11 cellular contexts compared by ENCODE assay signal in the genomic region with DNA sequence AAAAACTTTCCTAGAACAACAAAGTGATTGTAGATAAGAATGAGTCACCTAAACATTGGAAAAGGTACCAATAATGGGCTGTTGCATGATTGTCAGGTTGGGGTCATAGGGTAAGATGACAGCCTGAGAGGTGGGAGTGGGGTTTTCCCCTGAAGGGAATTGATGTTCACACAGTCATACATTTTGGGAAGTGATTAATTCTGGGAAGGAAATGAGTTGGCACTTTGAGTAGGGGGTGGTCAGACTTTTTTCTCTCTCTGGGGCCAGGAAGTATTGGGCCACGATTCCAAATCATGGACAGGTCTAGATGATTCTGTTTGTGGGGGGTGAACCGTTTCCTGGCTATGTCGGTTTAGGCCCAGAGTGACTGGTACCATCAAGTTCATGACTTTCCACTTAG. TPM values are rescaled to one million over a fixed set of nuclear protein-coding genes. Genes with fewer than 3 reads are reported as not detected.
DNase-seq lines count a peak whose midpoint lies in the region; ATAC-seq and TF ChIP-seq lines count a peak whose summit lies in the region.
"Had no signal": no experiment of that assay in that cellular context is flagged by ENCODE, and none has a peak within 500 bp of the region (broad histone marks: within the 10 kb centered on the region; RNA-seq: fewer than 3 reads in every experiment).

No MANE protein-coding gene starts in this region.

- H3K36me3 Mint-ChIP-seq in activated CD4-positive, alpha-beta memory T cell treated with anti-CD3 and anti-CD28 coated beads for 36 hours, result peaks cover 5% of the 10 kb centered on the region

- no peak for TF ChIP-seq CTCF in foreskin keratinocyte (conservative IDR thresholded peaks at IDR 0.05)

- intact Hi-C loops in activated CD4-positive, alpha-beta memory T cell treated with anti-CD3 and anti-CD28 coated beads for 36 hours (cut with micrococcal nuclease), result loop anchor here (1.0 to 10.0 kb wide), 11 partner anchors 9 to 409 kb away; a partner anchor contains a TSS

- peak; percentile 39 for DNase-seq in HCEC 1CT
- peak; percentile 62 for DNase-seq in activated CD4-positive, alpha-beta memory T cell treated with anti-CD3 and anti-CD28 coated beads for 36 hours
- peak in 1 of 2 donors; percentile 79 for DNase-seq in foreskin keratinocyte
- no peak for DNase-seq in SKM-1 (lab: John Stamatoyannopoulos, UW; ENCODE audit: unreplicated experiment)
- DNase-seq in DMS 273 treated with DMSO at 0.1 percent for 48 hours (lab: John Stamatoyannopoulos, UW), result no peak
- DNase-seq in NCI-H1105 (lab: John Stamatoyannopoulos, UW), result no peak
- DNase-seq: DMS79, NCI-H524 treated with DMSO at 0.1 percent for 48 hours had no signal

- peaks cover 5% of the 10 kb centered on the region for H3K9me3 Mint-ChIP-seq in activated CD4-positive, alpha-beta memory T cell treated with anti-CD3 and anti-CD28 coated beads for 36 hours

- H3K27ac Mint-ChIP-seq in activated CD4-positive, alpha-beta memory T cell treated with anti-CD3 and anti-CD28 coated beads for 36 hours, result peak overlapping the region; percentile 77

- no peaks in the 10 kb centered on the region for H3K27me3 ChIP-seq in BLaER1 treated with 17β-estradiol and CSF1 and Interleukin-3, amounts not matched to agents 10 nM and 100 nM
- no peaks in the 10 kb centered on the region for H3K27me3 ChIP-seq in foreskin keratinocyte
- H3K27me3 ChIP-seq: breast epithelium had no signal

- no peaks in the 10 kb centered on the region for H4K20me1 ChIP-seq in BLaER1 treated with 17β-estradiol and CSF1 and Interleukin-3, amounts not matched to agents 10 nM and 100 nM

- no peak overlapping the region for H3K4me3 ChIP-seq in BLaER1 treated with 17β-estradiol and CSF1 and Interleukin-3, amounts not matched to agents 10 nM and 100 nM
- H3K4me3 ChIP-seq: breast epithelium had no signal

- no peak overlapping the region for H3K4me3 Mint-ChIP-seq in activated CD4-positive, alpha-beta memory T cell treated with anti-CD3 and anti-CD28 coated beads for 36 hours

- no peaks in the 10 kb centered on the region for H3K27me3 Mint-ChIP-seq in activated CD4-positive, alpha-beta memory T cell treated with anti-CD3 and anti-CD28 coated beads for 36 hours

- peaks cover 65% of the 10 kb centered on the region for H3K4me1 Mint-ChIP-seq in activated CD4-positive, alpha-beta memory T cell treated with anti-CD3 and anti-CD28 coated beads for 36 hours (ENCODE audit: low read depth)

- peaks cover 0 to 11% (median 0%) of the 10 kb centered on the region in 11 experiments; a peak in 2 of 22 replicates for H3K9me3 ChIP-seq in BLaER1 treated with 17β-estradiol and CSF1 and Interleukin-3, amounts not matched to agents 10 nM and 100 nM (replicated peaks in 1 of 11)
- H3K9me3 ChIP-seq: breast epithelium had no signal

- ATAC-seq in foreskin keratinocyte (peak; percentile 40), GM18858 (IDR thresholded peaks at IDR 0.05; ENCODE audit: unreplicated experiment) (no peak)

- H3K27ac ChIP-seq in BLaER1 treated with 17β-estradiol and CSF1 and Interleukin-3, amounts not matched to agents 10 nM and 100 nM, result peak overlapping the region in 10 of 11 experiments; percentile 34 to 83 (median 66); a peak in 21 of 22 replicates
- no peak overlapping the region for H3K27ac ChIP-seq in foreskin keratinocyte
- H3K27ac ChIP-seq: breast epithelium had no signal

- peak overlapping the region in 10 of 11 experiments; percentile 8 to 83 (median 72); a peak in 18 of 22 replicates for H3K4me2 ChIP-seq in BLaER1 treated with 17β-estradiol and CSF1 and Interleukin-3, amounts not matched to agents 10 nM and 100 nM

- peak overlapping the region in 4 of 11 experiments; percentile 8 to 46 (median 27); a peak in 3 of 22 replicates for H3K9ac ChIP-seq in BLaER1 treated with 17β-estradiol and CSF1 and Interleukin-3, amounts not matched to agents 10 nM and 100 nM

- H3K4me1 ChIP-seq in BLaER1 treated with 17β-estradiol and CSF1 and Interleukin-3, amounts not matched to agents 10 nM and 100 nM, result peaks cover 45 to 99% (median 75%) of the 10 kb centered on the region in 10 experiments
- H3K4me1 ChIP-seq in foreskin keratinocyte, result peaks cover 22% of the 10 kb centered on the region
- H3K4me1 ChIP-seq: breast epithelium had no signal

- no peaks in the 10 kb centered on the region for H3K36me3 ChIP-seq in BLaER1 treated with 17β-estradiol and CSF1 and Interleukin-3, amounts not matched to agents 10 nM and 100 nM
- H3K36me3 ChIP-seq: breast epithelium had no signal

- POLR2A ChIA-PET in activated CD4-positive, alpha-beta memory T cell treated with anti-CD3 and anti-CD28 coated beads for 36 hours (lab: Charles Lee), result interaction anchor here (1.5 kb wide), 1 partner anchor 88 kb away, joined by 4 read pairs; a partner anchor contains a TSS

- CTCF ChIA-PET in activated CD4-positive, alpha-beta memory T cell treated with anti-CD3 and anti-CD28 coated beads for 36 hours (lab: Charles Lee), result interaction anchor here (0.6 to 1.4 kb wide), 2 partner anchors 13 to 212 kb away, joined by 3 to 7 read pairs; a partner anchor contains a TSS

RNA-seq across cellular contexts. Expression of a gene that starts 36.8 kb away (rescaled TPM):
- 10 to 100 TPM; 37.9 to 38.7 TPM for total RNA-seq in activated CD4-positive, alpha-beta memory T cell treated with anti-CD3 and anti-CD28 coated beads for 36 hours
- not detected in 2 replicates for total RNA-seq in foreskin keratinocyte
- polyA plus RNA-seq in foreskin keratinocyte, result not detected in 2 replicates

Comparison
In these comparisons a context has a peak if more than half of its experiments do, and no peak if none do; other contexts are left out.
1. DNase-seq: peak in HCEC 1CT (single experiment) and activated CD4-positive, alpha-beta memory T cell treated with anti-CD3 and anti-CD28 coated beads for 36 hours (single experiment); none in SKM-1 (single experiment), DMS 273 treated with DMSO at 0.1 percent for 48 hours (single experiment) and NCI-H1105 (single experiment).
2. RNA of a gene that starts 36.8 kb away (total RNA-seq): 37.9 to 38.7 TPM in activated CD4-positive, alpha-beta memory T cell treated with anti-CD3 and anti-CD28 coated beads for 36 hours; not detected in foreskin keratinocyte; every median in the first group is over 10 times any median in the second.